Comparison of ENCODE assay signal across 8 cellular contexts in genomic region chr6:7589949-7590917, GRCh38.
DNase-seq lines count a peak whose midpoint lies in the region; ATAC-seq lines count a peak whose summit lies in the region.

TSS of gene SNRNP48 (plus strand) at chr6:7590198. CDS start at chr6:7590258, 60 bp downstream.

- H3K9me3 Mint-ChIP-seq in central memory CD8-positive, alpha-beta T cell, result no peaks in the 10 kb centered on the region

- DNase-seq in AG08396 (ENCODE audit: low spot score) (peak; percentile 96), NCI-H345 treated with DMSO at 0.1 percent for 48 hours (lab: John Stamatoyannopoulos, UW; ENCODE audit: unreplicated experiment) (peak; percentile 31), islet precursor cell (peak; percentile 97)
- peak; percentile 75 to 82 (median 82) for DNase-seq in activated CD4-positive, CD25-positive, alpha-beta regulatory T cell (lab: John Stamatoyannopoulos, UW)
- peak; percentile 81 to 93 for DNase-seq in central memory CD8-positive, alpha-beta T cell (ENCODE audit: low spot score in 2 of 2)
- peak; percentile 76 to 92 (median 90) for DNase-seq in stimulated activated CD4-positive, alpha-beta T cell treated with anti-CD3 and anti-CD28 coated beads, Interleukin-12 subunit alpha, Interleukin-12 subunit beta, amount 100 ng/mL, for 48 hours (ENCODE audit: low read depth in 2 of 3, low spot score in 1 of 3)

- H3K4me3 Mint-ChIP-seq in central memory CD8-positive, alpha-beta T cell, result peak within 1 kb of the TSS; percentile 99

- H3K4me1 Mint-ChIP-seq in central memory CD8-positive, alpha-beta T cell, result peaks cover 41% of the 10 kb centered on the region

- peak within 1 kb of the TSS; percentile 95 for H3K27ac Mint-ChIP-seq in central memory CD8-positive, alpha-beta T cell (ENCODE audit: low read depth)

- no peaks in the 10 kb centered on the region for H3K27me3 Mint-ChIP-seq in central memory CD8-positive, alpha-beta T cell

- ATAC-seq in GM19023 (IDR thresholded peaks at IDR 0.05; ENCODE audit: unreplicated experiment) (peak; percentile 99), HG03280 (IDR thresholded peaks at IDR 0.05; ENCODE audit: unreplicated experiment) (peak; percentile 100)
- peak; percentile 97 for ATAC-seq in central memory CD8-positive, alpha-beta T cell (replicated peaks; ENCODE audit: extremely low read depth, poor library complexity, severe bottlenecking)

- peaks cover 11% of the 10 kb centered on the region for H3K36me3 Mint-ChIP-seq in central memory CD8-positive, alpha-beta T cell (ENCODE audit: insufficient read depth)

Comparison
In these comparisons a context has a peak if more than half of its experiments do, and no peak if none do; other contexts are left out.
1. Peak in every context shown above with its lines: DNase-seq and ATAC-seq.
2. DNase-seq: peak in every context shown above with its lines; median percentile 97 in islet precursor cell; 96 in AG08396; 90 in stimulated activated CD4-positive, alpha-beta T cell treated with anti-CD3 and anti-CD28 coated beads, Interleukin-12 subunit alpha, Interleukin-12 subunit beta, amount 100 ng/mL, for 48 hours; 87 in central memory CD8-positive, alpha-beta T cell; 82 in activated CD4-positive, CD25-positive, alpha-beta regulatory T cell; 31 in NCI-H345 treated with DMSO at 0.1 percent for 48 hours.